Comparison of ENCODE assay signal across 20 cellular contexts in the genomic region with DNA sequence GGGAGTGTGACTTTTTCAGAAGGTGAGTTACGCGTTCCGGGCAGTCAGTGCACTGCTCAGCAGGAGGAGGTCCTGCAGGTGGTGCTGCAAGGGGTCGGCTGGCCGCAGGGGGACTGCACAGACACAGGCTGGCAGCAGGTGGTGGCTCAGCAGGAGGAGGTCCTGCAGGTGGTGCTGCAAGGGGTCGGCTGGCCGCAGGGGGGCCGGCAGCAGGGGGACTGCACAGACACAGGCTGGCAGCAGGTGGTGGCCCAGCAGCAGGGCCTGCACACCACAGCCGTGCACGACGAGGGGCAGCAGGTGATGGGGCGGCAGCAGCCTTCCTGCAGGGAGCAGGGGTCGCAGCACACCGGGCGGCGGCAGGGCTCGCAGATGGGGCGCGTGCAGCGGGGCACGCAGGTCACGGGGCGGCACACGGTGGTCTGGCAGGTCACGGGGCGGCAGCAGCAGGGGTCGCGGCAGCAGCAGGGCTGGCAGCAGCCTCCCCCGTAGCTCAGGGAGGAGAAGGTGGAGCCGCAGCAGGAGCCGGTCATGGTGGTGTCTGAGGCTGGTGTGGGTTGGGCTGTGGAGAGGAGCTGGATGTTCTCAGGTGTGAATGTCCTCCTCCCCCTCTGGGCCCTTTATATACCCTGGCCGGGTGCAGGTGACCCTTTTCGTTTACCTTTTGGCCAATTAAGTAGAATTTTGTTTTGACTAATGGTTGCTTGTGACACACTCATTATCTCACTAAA. TPM values are rescaled to one million over a fixed set of nuclear protein-coding genes. Genes with fewer than 3 reads are reported as not detected.
"Had no signal": no experiment of that assay in that cellular context is flagged by ENCODE, and none has a peak within 500 bp of the region (broad histone marks: within the 10 kb centered on the region; RNA-seq: fewer than 3 reads in every experiment).

A gene with protein sequence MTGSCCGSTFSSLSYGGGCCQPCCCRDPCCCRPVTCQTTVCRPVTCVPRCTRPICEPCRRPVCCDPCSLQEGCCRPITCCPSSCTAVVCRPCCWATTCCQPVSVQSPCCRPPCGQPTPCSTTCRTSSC (minus strand): TSS at position 582 of the 731 bp plus-strand sequence. CDS start 49 bp downstream, at position 533.

RNA-seq across cellular contexts. Expression of the gene that starts here (rescaled TPM):
- total RNA-seq: activated naive CD4-positive, alpha-beta T cell treated with anti-CD3 and anti-CD28 coated beads, Interleukin-2, amount 50 U/mL, for 72 hours; activated T-cell treated with anti-CD3 and anti-CD28 coated beads, Interleukin-2, amount 50 U/mL, for 72 hours; body of pancreas; cardiac muscle cell; dorsolateral prefrontal cortex; epithelial cell of proximal tubule; fibroblast of lung; fibroblast of villous mesenchyme; gastroesophageal sphincter; hepatocyte; left ventricle myocardium inferior; lung microvascular endothelial cell; natural killer cell; ovary; progenitor cell of endocrine pancreas; renal cortical epithelial cell; right lobe of liver; T-helper 1 cell treated with Interleukin-12 subunit alpha and Interleukin-12 subunit beta and Interleukin-4 antibody, amounts not matched to agents 30 ng/mL and 1 ng/mL, for 36 hours; thyroid gland; ureter had no signal
- polyA plus RNA-seq: cardiac muscle cell, fibroblast of lung, hepatocyte, ovary had no signal
